12 cellular contexts compared by ENCODE assay signal in genomic region chr3:57982561-57983243, GRCh38. TPM values are rescaled to one million over a fixed set of nuclear protein-coding genes. Genes with fewer than 3 reads are reported as not detected.
DNase-seq lines count a peak whose midpoint lies in the region; ATAC-seq, FAIRE-seq and TF ChIP-seq lines count a peak whose summit lies in the region.
"Had no signal": no experiment of that assay in that cellular context is flagged by ENCODE, and none has a peak within 500 bp of the region (broad histone marks: within the 10 kb centered on the region; RNA-seq: fewer than 3 reads in every experiment).

No MANE protein-coding gene starts in this region.

- intact Hi-C loops in Caco-2 (cut with micrococcal nuclease; ENCODE audit: unreplicated experiment) (no loop called here), Panc1 (cut with micrococcal nuclease; ENCODE audit: unreplicated experiment) (no loop called here)

- H3K4me1 Mint-ChIP-seq in Caco-2 (ENCODE audit: low read depth, unreplicated experiment): peaks cover 27% of the 10 kb centered on the region

- BruUV-seq in Caco-2 (replicated peaks; lab: Mats Ljungman, UMichigan) (no TSS peak), Panc1 (replicated peaks; lab: Mats Ljungman, UMichigan) (no TSS peak)

- H3K4me1 ChIP-seq in Caco-2 (peaks cover 67% of the 10 kb centered on the region), Panc1 (ENCODE audit: control insufficient read depth, insufficient read depth, low read length) (peaks cover 16% of the 10 kb centered on the region)

- POLR2A ChIA-PET in Caco-2 (lab: Charles Lee): interaction anchor here (1.1 kb wide), 1 partner anchor 10 kb away, joined by 3 read pairs; no protein-coding TSS in a partner anchor
- POLR2A ChIA-PET in Panc1 (lab: Charles Lee): interaction anchor here (0.6 to 0.7 kb wide), 2 partner anchors 22 to 111 kb away, joined by 3 to 4 read pairs; no protein-coding TSS in a partner anchor

- peak overlapping the region; percentile 44 for H3K27ac Mint-ChIP-seq in Caco-2 (ENCODE audit: unreplicated experiment)

- no peak for ATAC-seq in Panc1

- peak; percentile 35 for DNase-seq in Ammon's horn (ENCODE audit: low spot score)
- DNase-seq in Caco-2: no peak
- DNase-seq in Panc1 (ENCODE audit: low read depth, low spot score): no peak
- no peak for DNase-seq in epithelial cell of prostate (ENCODE audit: low read depth, low spot score)
- DNase-seq in urothelium cell line (ENCODE audit: low spot score): no peak
- DNase-seq in activated gamma-delta T cell treated with Interleukin-2 at 50 U/mL for 16 hours: no peak
- no peak for DNase-seq in NCI-H2107 treated with DMSO at 0.1 percent for 48 hours (lab: John Stamatoyannopoulos, UW; ENCODE audit: unreplicated experiment)
- DNase-seq: COR-L47; esophagus squamous epithelium; NCI-H226; stimulated activated naive CD4-positive, alpha-beta T cell treated with Interleukin-2 at 50 U/mL for 16 hours; WERI-Rb-1 had no signal

- H3K4me3 ChIP-seq in Caco-2 (ENCODE audit: low read depth, low read length) (no peak overlapping the region), Panc1 (ENCODE audit: low read depth in 2 of 2, low read length in 2 of 2) (no peak overlapping the region)
- H3K4me3 ChIP-seq: esophagus squamous epithelium had no signal

- in situ Hi-C loops in Panc1 (cut with HindIII; ENCODE audit: low pct_unique_long_range_greater_than_20kb, low sequenced_read_pairs): no loop called here

- H3K36me3 ChIP-seq in Caco-2 (ENCODE audit: control insufficient read depth, insufficient read depth, low read length) (no peaks in the 10 kb centered on the region; the same call in 1 of the 2 replicates), Panc1 (ENCODE audit: control insufficient read depth, insufficient read depth, low read length) (no peaks in the 10 kb centered on the region)
- H3K36me3 ChIP-seq: esophagus squamous epithelium, WERI-Rb-1 had no signal

- FAIRE-seq in urothelium cell line (lab: Jason Lieb, UNC): no peak

- no peak overlapping the region for H3K4me3 Mint-ChIP-seq in Caco-2 (ENCODE audit: unreplicated experiment)

- no peak for TF ChIP-seq CTCF in Caco-2 (IDR thresholded peaks at IDR 0.05; ENCODE audit: insufficient read depth in 1 of 2, low read depth in 1 of 2, low read length in 1 of 2, severe bottlenecking in 1 of 2, unreplicated experiment in 1 of 2)
- TF ChIP-seq CTCF in Panc1 (IDR thresholded peaks at IDR 0.05): no peak

- no peaks in the 10 kb centered on the region for H3K27me3 Mint-ChIP-seq in Caco-2 (ENCODE audit: insufficient read depth, unreplicated experiment)

- H3K27me3 ChIP-seq in Caco-2 (replicated peaks; ENCODE audit: control insufficient read depth, insufficient read depth, low read length) (no peaks in the 10 kb centered on the region), Panc1 (ENCODE audit: control insufficient read depth, insufficient read depth, low read length) (no peaks in the 10 kb centered on the region)
- H3K27me3 ChIP-seq: esophagus squamous epithelium had no signal

- H3K27ac ChIP-seq in Panc1 (ENCODE audit: low read length): peak overlapping the region; percentile 69
- peak overlapping the region; percentile 89 for H3K27ac ChIP-seq in epithelial cell of prostate
- H3K27ac ChIP-seq: WERI-Rb-1 had no signal

- CTCF ChIA-PET in Caco-2 (lab: Charles Lee) (interaction anchor here (1.0 kb wide), 1 partner anchor 20 kb away, joined by 4 read pairs; no protein-coding TSS in a partner anchor), Panc1 (lab: Charles Lee) (no interaction called here)

- H3K9me3 Mint-ChIP-seq in Caco-2 (ENCODE audit: unreplicated experiment): no peaks in the 10 kb centered on the region

- H3K9me3 ChIP-seq in Caco-2: no peaks in the 10 kb centered on the region
- H3K9me3 ChIP-seq in Panc1 (ENCODE audit: control insufficient read depth, insufficient read depth, low read depth, low read length): no peaks in the 10 kb centered on the region
- H3K9me3 ChIP-seq: esophagus squamous epithelium had no signal

- peaks cover 13% of the 10 kb centered on the region for H3K36me3 Mint-ChIP-seq in Caco-2 (ENCODE audit: insufficient read depth, unreplicated experiment)

RNA-seq across cellular contexts. Expression of gene FLNB, which starts 25.5 kb away (rescaled TPM):
- total RNA-seq in Caco-2 (2022) (315 and 331 TPM in 2 replicates), Panc1 (2021; ENCODE audit: unreplicated experiment) (309 TPM)
- 366 TPM for polyA plus RNA-seq in Panc1 (2012; ENCODE audit: insufficient read length)
